Comparison of ENCODE assay signal across 3 cellular contexts in genomic region chr17:79554346-79554745, GRCh38. TPM values are rescaled to one million over a fixed set of nuclear protein-coding genes. Genes with fewer than 3 reads are reported as not detected.
"Had no signal": no experiment of that assay in that cellular context is flagged by ENCODE, and none has a peak within 500 bp of the region (broad histone marks: within the 10 kb centered on the region; RNA-seq: fewer than 3 reads in every experiment).

No MANE protein-coding gene starts in this region.

RNA-seq across cellular contexts. Expression of gene RBFOX3, which starts 56.5 kb away (rescaled TPM):
- total RNA-seq: LHCN-M2, M059J, MCF 10A had no signal
